ENCODE assay signal across 9 cellular contexts in the genomic region with DNA sequence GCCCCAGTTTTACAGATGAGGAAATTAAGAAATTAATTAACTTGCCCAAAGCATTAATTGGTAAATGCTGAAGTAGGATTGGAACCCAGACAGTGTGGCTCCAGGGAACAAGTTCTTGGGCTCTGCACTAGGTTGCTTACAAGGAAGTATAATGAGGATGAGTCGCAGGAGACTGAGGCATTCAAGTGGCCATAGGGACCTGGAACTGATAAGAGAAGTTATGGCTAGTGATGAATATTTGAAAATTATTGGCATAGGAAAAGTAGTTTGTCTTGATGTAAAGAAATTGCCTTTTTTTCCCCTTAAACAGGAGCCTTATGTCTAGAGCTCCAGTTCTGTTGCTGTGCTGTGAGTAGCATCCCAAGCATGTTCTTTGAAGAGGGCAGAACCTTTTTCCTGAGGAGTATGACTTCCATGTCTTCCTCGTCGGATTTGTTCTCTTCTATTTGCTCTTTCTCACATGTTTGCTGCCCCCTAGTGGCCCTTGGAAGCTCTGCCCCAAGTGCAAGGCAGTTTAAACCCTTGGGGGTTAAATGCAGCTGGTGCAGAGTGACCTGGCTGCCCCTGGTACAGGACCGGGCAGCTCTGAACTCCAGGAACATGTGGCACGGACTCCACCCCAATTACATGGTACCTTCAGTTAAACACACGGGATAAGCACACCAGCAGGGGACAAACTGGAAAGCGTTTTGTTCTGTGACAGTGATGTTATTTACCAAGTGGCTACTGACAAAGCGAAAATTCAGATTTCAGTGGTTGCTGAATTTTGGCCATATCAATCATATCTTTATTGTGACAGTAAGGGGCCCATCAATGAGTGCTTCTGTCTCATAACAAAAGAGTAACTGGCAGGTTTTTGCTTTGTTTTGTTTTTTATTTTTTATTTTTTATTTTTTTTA.
DNase-seq lines count a peak whose midpoint lies in the region; ATAC-seq and TF ChIP-seq lines count a peak whose summit lies in the region.
"Had no signal": no experiment of that assay in that cellular context is flagged by ENCODE, and none has a peak within 500 bp of the region (broad histone marks: within the 10 kb centered on the region; RNA-seq: fewer than 3 reads in every experiment).

No MANE protein-coding gene starts in this region.

- H3K27ac ChIP-seq in colonic mucosa, result no peak overlapping the region
- no peak overlapping the region for H3K27ac ChIP-seq in liver (ENCODE audit: low read depth in 1 of 2, low read length in 2 of 2)
- H3K27ac ChIP-seq: BLaER1 treated with 17β-estradiol and CSF1 and Interleukin-3, amounts not matched to agents 10 nM and 100 nM had no signal

- WGBS in liver, result 21% methylated on average over 8 of the region's 8 CpGs

- TF ChIP-seq RAD21 in liver (IDR thresholded peaks at IDR 0.05), result peak; percentile 80 to 90

- DNase-seq in NK-92 treated with Interleukin-12 subunit alpha and Interleukin-12 subunit beta, amount 100 ng/mL, for 24 hours (lab: John Stamatoyannopoulos, UW), result peak; percentile 47
- DNase-seq in NK-92 (lab: John Stamatoyannopoulos, UW; ENCODE audit: unreplicated experiment) (no peak), NCI-H460 (ENCODE audit: extremely low read depth, low read depth) (peak; percentile 83), colonic mucosa (peak; percentile 71)
- peak; percentile 58 for DNase-seq in activated CD4-positive, alpha-beta T cell treated with anti-CD3 and anti-CD28 coated beads for 4 hours
- peak; percentile 24 to 42 (median 29) for DNase-seq in stimulated activated CD4-positive, alpha-beta T cell treated with anti-CD3 and anti-CD28 coated beads, TNF-alpha, amount 100 ng/mL, for 4 hours (ENCODE audit: low read depth in 3 of 3)

- H3K36me3 ChIP-seq in colonic mucosa (no peaks in the 10 kb centered on the region), liver (ENCODE audit: control insufficient read depth in 4 of 4, insufficient read depth in 3 of 4, low read depth in 1 of 4, low read length in 3 of 4) (no peaks in the 10 kb centered on the region)
- H3K36me3 ChIP-seq: BLaER1 treated with 17β-estradiol and CSF1 and Interleukin-3, amounts not matched to agents 10 nM and 100 nM had no signal

- peak; percentile 90 for TF ChIP-seq CTCF in colonic mucosa (IDR thresholded peaks at IDR 0.05)
- TF ChIP-seq CTCF in liver (IDR thresholded peaks at IDR 0.05; ENCODE audit: low read depth, low read length, missing input control), result peak; percentile 86

- peak; percentile 81 for ATAC-seq in HG03175 (IDR thresholded peaks at IDR 0.05; ENCODE audit: unreplicated experiment)

- no peaks in the 10 kb centered on the region for H3K27me3 ChIP-seq in colonic mucosa
- no peaks in the 10 kb centered on the region for H3K27me3 ChIP-seq in liver (ENCODE audit: control insufficient read depth in 4 of 4, insufficient read depth in 4 of 4, low read length in 3 of 4)
- H3K27me3 ChIP-seq: BLaER1 treated with 17β-estradiol and CSF1 and Interleukin-3, amounts not matched to agents 10 nM and 100 nM had no signal

- no peaks in the 10 kb centered on the region for H3K4me1 ChIP-seq in colonic mucosa
- peaks cover 0 to 5% (median 1%) of the 10 kb centered on the region in 4 donors for H3K4me1 ChIP-seq in liver (ENCODE audit: control insufficient read depth in 4 of 4, insufficient read depth in 4 of 4, low read length in 3 of 4)

- H3K9ac ChIP-seq in colonic mucosa (ENCODE audit: low read depth in 2 of 2, low read length in 2 of 2) (no peak overlapping the region), liver (ENCODE audit: low read depth in 1 of 2, low read length in 2 of 2) (no peak overlapping the region)
- H3K9ac ChIP-seq: BLaER1 treated with 17β-estradiol and CSF1 and Interleukin-3, amounts not matched to agents 10 nM and 100 nM had no signal

- H3K4me3 ChIP-seq in colonic mucosa, result no peak overlapping the region
- H3K4me3 ChIP-seq in liver (ENCODE audit: low read depth in 1 of 3, low read length in 3 of 3), result no peak overlapping the region
- H3K4me3 ChIP-seq: BLaER1 treated with 17β-estradiol and CSF1 and Interleukin-3, amounts not matched to agents 10 nM and 100 nM had no signal

- H3K9me3 ChIP-seq in colonic mucosa (no peaks in the 10 kb centered on the region), liver (ENCODE audit: control insufficient read depth in 4 of 4, low read length in 3 of 4) (no peaks in the 10 kb centered on the region)
- H3K9me3 ChIP-seq: BLaER1 treated with 17β-estradiol and CSF1 and Interleukin-3, amounts not matched to agents 10 nM and 100 nM had no signal

- intact Hi-C loops in colonic mucosa (cut with DNase I), result no loop called here

TF ChIP-seq in liver, 16 proteins besides CTCF, POLR2A, EP300 and RAD21:
- TF ChIP-seq RXRA (IDR thresholded peaks at IDR 0.05), result peak in 1 of 2 donors; percentile 44
- no peak for TF ChIP-seq ZBTB33 (IDR thresholded peaks at IDR 0.05)
- no peak for TF ChIP-seq ATF3 (IDR thresholded peaks at IDR 0.05)
- TF ChIP-seq HNF4A (conservative IDR thresholded peaks at IDR 0.05), result peak in 1 of 2 donors; percentile 50
- no peak for TF ChIP-seq YY1 (IDR thresholded peaks at IDR 0.05)
- no peak for TF ChIP-seq FOXA2 (IDR thresholded peaks at IDR 0.05)
- no peak for TF ChIP-seq SP1 (IDR thresholded peaks at IDR 0.05)
- TF ChIP-seq, protein P1, sequence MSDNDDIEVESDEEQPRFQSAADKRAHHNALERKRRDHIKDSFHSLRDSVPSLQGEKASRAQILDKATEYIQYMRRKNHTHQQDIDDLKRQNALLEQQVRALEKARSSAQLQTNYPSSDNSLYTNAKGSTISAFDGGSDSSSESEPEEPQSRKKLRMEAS (IDR thresholded peaks at IDR 0.05), result no peak
